In the genomic region with DNA sequence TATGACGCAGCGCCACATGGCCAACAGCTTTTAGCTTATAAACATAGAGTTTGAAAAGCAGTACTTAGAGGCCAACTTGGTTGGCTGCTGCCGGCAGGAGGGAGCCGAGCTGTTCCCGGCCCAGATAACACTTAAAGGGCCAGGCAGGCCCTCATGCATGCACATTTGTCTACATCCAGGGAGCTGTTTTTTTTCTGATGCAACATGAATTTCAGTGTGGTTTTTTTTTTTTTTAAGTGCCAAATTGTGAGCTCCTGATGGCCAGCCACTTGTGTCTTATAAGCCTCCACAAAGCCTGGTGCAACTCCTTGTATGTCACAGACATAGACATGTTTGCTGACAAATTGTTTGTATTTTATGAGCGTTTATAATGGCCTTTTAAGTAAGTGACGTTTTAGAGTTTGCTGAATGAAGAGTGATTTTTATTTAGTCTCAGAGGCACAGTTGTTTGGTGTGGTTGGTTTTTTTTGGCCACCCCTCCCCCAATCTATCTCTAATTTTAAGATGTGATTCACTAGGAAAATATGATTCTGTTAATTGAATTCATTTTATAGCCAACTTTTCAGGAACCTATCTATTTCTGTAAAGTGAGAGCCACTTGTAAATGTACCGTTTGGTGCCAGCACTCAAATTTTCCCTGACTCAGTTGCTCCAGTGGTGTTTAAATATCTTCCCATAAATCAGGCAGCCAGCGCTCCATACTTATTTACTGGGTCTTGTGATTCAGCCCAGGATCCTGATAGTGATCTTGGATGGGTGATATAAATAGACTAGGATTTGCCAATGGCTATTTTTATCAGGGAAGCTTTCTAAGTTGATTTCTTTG, we compare ENCODE assay signal across 9 cellular contexts.
DNase-seq lines count a peak whose midpoint lies in the region; ATAC-seq and TF ChIP-seq lines count a peak whose summit lies in the region.
"Had no signal": no experiment of that assay in that cellular context is flagged by ENCODE, and none has a peak within 500 bp of the region (broad histone marks: within the 10 kb centered on the region; RNA-seq: fewer than 3 reads in every experiment).

No MANE protein-coding gene starts in this region.

- in situ Hi-C loops in brain microvascular endothelial cell (cut with HindIII; ENCODE audit: low pct_ligation_motif_present, low sequenced_read_pairs) = no loop called here

- TF ChIP-seq POLR2A in suprapubic skin (IDR thresholded peaks at IDR 0.05) = no peak

- H3K4me1 ChIP-seq in BLaER1 treated with 17β-estradiol and CSF1 and Interleukin-3, amounts not matched to agents 10 nM and 100 nM = peaks cover 23 to 52% (median 34%) of the 10 kb centered on the region in 10 experiments
- H3K4me1 ChIP-seq in suprapubic skin = peaks cover 46% of the 10 kb centered on the region

- ATAC-seq in HG03439 (IDR thresholded peaks at IDR 0.05; ENCODE audit: unreplicated experiment) (no peak), GM19397 (IDR thresholded peaks at IDR 0.05; ENCODE audit: unreplicated experiment) (no peak), HG03342 (IDR thresholded peaks at IDR 0.05; ENCODE audit: unreplicated experiment) (no peak)

- H3K36me3 ChIP-seq in BLaER1 treated with 17β-estradiol and CSF1 and Interleukin-3, amounts not matched to agents 10 nM and 100 nM = peaks cover 0 to 28% (median 0%) of the 10 kb centered on the region in 11 experiments; a peak in 8 of 22 replicates
- H3K36me3 ChIP-seq in brain microvascular endothelial cell (replicated peaks) (no peaks in the 10 kb centered on the region), suprapubic skin (no peaks in the 10 kb centered on the region)

- H4K20me1 ChIP-seq in BLaER1 treated with 17β-estradiol and CSF1 and Interleukin-3, amounts not matched to agents 10 nM and 100 nM = peaks cover 0 to 48% (median 6%) of the 10 kb centered on the region in 11 experiments; a peak in 9 of 22 replicates

- WGBS in suprapubic skin = 20% methylated on average over 9 of the region's 9 CpGs

- DNase-seq in NCI-H146 treated with DMSO at 0.1 percent for 48 hours (lab: John Stamatoyannopoulos, UW; ENCODE audit: unreplicated experiment) (peak; percentile 5), brain microvascular endothelial cell (peak; percentile 89), kidney tubule cell (ENCODE audit: low spot score) (peak; percentile 30), suprapubic skin (ENCODE audit: low spot score in 2 of 2) (peak in 1 of 2 donors; percentile 84)

- H3K27ac ChIP-seq in BLaER1 treated with 17β-estradiol and CSF1 and Interleukin-3, amounts not matched to agents 10 nM and 100 nM = peak overlapping the region in 3 of 11 experiments; percentile 4 to 17 (median 8); a peak in 2 of 22 replicates
- H3K27ac ChIP-seq in brain microvascular endothelial cell (peak overlapping the region; percentile 74), suprapubic skin (peak overlapping the region; percentile 55)
- H3K27ac ChIP-seq: epithelial cell of prostate had no signal

- peak overlapping the region; percentile 43 to 82 (median 68) for H3K4me2 ChIP-seq in BLaER1 treated with 17β-estradiol and CSF1 and Interleukin-3, amounts not matched to agents 10 nM and 100 nM

- no peak for TF ChIP-seq EP300 in suprapubic skin (IDR thresholded peaks at IDR 0.05)

- TF ChIP-seq CTCF in brain microvascular endothelial cell (IDR thresholded peaks at IDR 0.05; ENCODE audit: low read depth, low read length, missing control alignments) = peak; percentile 49
- TF ChIP-seq CTCF in suprapubic skin (IDR thresholded peaks at IDR 0.05) = no peak

- H3K27me3 ChIP-seq in BLaER1 treated with 17β-estradiol and CSF1 and Interleukin-3, amounts not matched to agents 10 nM and 100 nM = no peaks in the 10 kb centered on the region
- H3K27me3 ChIP-seq in brain microvascular endothelial cell (replicated peaks) (no peaks in the 10 kb centered on the region), suprapubic skin (no peaks in the 10 kb centered on the region)

- peaks cover 0 to 19% (median 5%) of the 10 kb centered on the region in 11 experiments; a peak in 14 of 22 replicates for H3K9me3 ChIP-seq in BLaER1 treated with 17β-estradiol and CSF1 and Interleukin-3, amounts not matched to agents 10 nM and 100 nM (replicated peaks in 1 of 11)
- no peaks in the 10 kb centered on the region for H3K9me3 ChIP-seq in suprapubic skin

- no peak overlapping the region for H3K4me3 ChIP-seq in BLaER1 treated with 17β-estradiol and CSF1 and Interleukin-3, amounts not matched to agents 10 nM and 100 nM
- H3K4me3 ChIP-seq in brain microvascular endothelial cell (ENCODE audit: low read depth, low read length) (no peak overlapping the region), suprapubic skin (no peak overlapping the region)

- no peak overlapping the region for H3K9ac ChIP-seq in BLaER1 treated with 17β-estradiol and CSF1 and Interleukin-3, amounts not matched to agents 10 nM and 100 nM
